ENCODE assay signal across 8 cellular contexts in the genomic region with DNA sequence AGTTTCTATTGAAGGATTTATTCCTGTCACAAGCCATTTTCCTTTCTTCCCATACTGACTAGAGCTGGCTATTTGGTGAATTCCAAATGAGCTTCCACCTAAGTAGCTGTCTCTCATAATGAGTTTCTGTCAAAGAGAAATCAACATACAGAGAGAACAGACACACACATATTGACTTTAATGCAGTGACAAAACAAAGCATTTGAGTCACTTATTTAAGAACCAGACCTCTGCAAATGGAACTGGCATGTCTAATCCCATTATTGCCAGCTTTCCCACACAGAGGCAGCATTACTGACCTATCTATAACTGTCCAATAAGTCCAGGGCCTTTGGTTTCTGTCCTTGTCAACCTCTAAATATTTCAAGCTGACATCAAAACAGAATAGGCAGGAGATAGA.
DNase-seq lines count a peak whose midpoint lies in the region; ATAC-seq and TF ChIP-seq lines count a peak whose summit lies in the region.
"Had no signal": no experiment of that assay in that cellular context is flagged by ENCODE, and none has a peak within 500 bp of the region (broad histone marks: within the 10 kb centered on the region; RNA-seq: fewer than 3 reads in every experiment).

No MANE protein-coding gene starts in this region.

- H3K4me3 ChIP-seq in adrenal gland (no peak overlapping the region), skeletal muscle satellite cell (ENCODE audit: low read length) (no peak overlapping the region)

- ATAC-seq in GM19397 (IDR thresholded peaks at IDR 0.05; ENCODE audit: unreplicated experiment) (peak; percentile 6), HG02852 (IDR thresholded peaks at IDR 0.05; ENCODE audit: unreplicated experiment) (peak; percentile 8)
- ATAC-seq: HepG2 had no signal

- H3K4me1 ChIP-seq in adrenal gland (replicated peaks in 1 of 2) = peaks cover 4 to 17% of the 10 kb centered on the region in 2 donors
- H3K4me1 ChIP-seq in skeletal muscle satellite cell (ENCODE audit: control insufficient read depth, insufficient read depth, low read length) = peaks cover 8% of the 10 kb centered on the region

- CTCF ChIA-PET in GM10248 (lab: Yijun Ruan, JAX) = interaction anchor here (1.0 kb wide), 1 partner anchor 14 kb away, joined by 4 read pairs; no protein-coding TSS in a partner anchor

- TF ChIP-seq CTCF in adrenal gland (IDR thresholded peaks at IDR 0.05) = no peak
- TF ChIP-seq CTCF in GM10248 (IDR thresholded peaks at IDR 0.05; ENCODE audit: control extremely low read depth, extremely low read depth, low read depth, missing control alignments) = no peak

- POLR2A ChIA-PET in GM10248 (lab: Yijun Ruan, JAX) = no interaction called here

- peak overlapping the region; percentile 23 for H3K4me2 ChIP-seq in skeletal muscle satellite cell (ENCODE audit: low read length)

- intact Hi-C loops in adrenal gland (cut with DNase I) = no loop called here

- no peak for TF ChIP-seq POLR2A in adrenal gland (IDR thresholded peaks at IDR 0.05)

- no peak overlapping the region for H3K9ac ChIP-seq in skeletal muscle satellite cell (ENCODE audit: low read depth, low read length)

- no peaks in the 10 kb centered on the region for H3K9me3 ChIP-seq in adrenal gland (replicated peaks in 1 of 3)
- no peaks in the 10 kb centered on the region for H3K9me3 ChIP-seq in skeletal muscle satellite cell (replicated peaks; ENCODE audit: low read length)

- peak overlapping the region in 4 of 5 donors; percentile 32 to 59 (median 45) for H3K27ac ChIP-seq in adrenal gland

- DNase-seq in adrenal gland = no peak
- no peak for DNase-seq in GM10248 (ENCODE audit: extremely low spot score)
- no peak for DNase-seq in DMS53 (lab: John Stamatoyannopoulos, UW)
- no peak for DNase-seq in stimulated activated CD4-positive, alpha-beta T cell treated with anti-CD3 and anti-CD28 coated beads, Interleukin-15, amount 100 ng/mL, for 24 hours

- H3K27me3 ChIP-seq in adrenal gland (no peaks in the 10 kb centered on the region), skeletal muscle satellite cell (ENCODE audit: control insufficient read depth, insufficient read depth, low read length) (no peaks in the 10 kb centered on the region)

- no peaks in the 10 kb centered on the region for H3K36me3 ChIP-seq in adrenal gland (replicated peaks in 1 of 2)
- no peaks in the 10 kb centered on the region for H3K36me3 ChIP-seq in skeletal muscle satellite cell (ENCODE audit: insufficient read depth, low read length)
